In genomic region chr9:77649109-77649812, GRCh38 we compare ENCODE assay signal across 9 cellular contexts. TPM values are rescaled to one million over a fixed set of nuclear protein-coding genes. Genes with fewer than 3 reads are reported as not detected.
DNase-seq lines count a peak whose midpoint lies in the region; ATAC-seq and TF ChIP-seq lines count a peak whose summit lies in the region.
"Had no signal": no experiment of that assay in that cellular context is flagged by ENCODE, and none has a peak within 500 bp of the region (broad histone marks: within the 10 kb centered on the region; RNA-seq: fewer than 3 reads in every experiment).

No MANE protein-coding gene starts in this region.

- no peaks in the 10 kb centered on the region; the same call in 1 of the 2 replicates for H3K4me1 ChIP-seq in ES-I3 (ENCODE audit: insufficient read depth, low read length)
- no peaks in the 10 kb centered on the region for H3K4me1 ChIP-seq in CD4-positive, alpha-beta memory T cell (ENCODE audit: insufficient read depth, low read length)

- H3K27me3 Mint-ChIP-seq in endothelial cell (ENCODE audit: unreplicated experiment), result peaks cover 5% of the 10 kb centered on the region
- H3K27me3 Mint-ChIP-seq in natural killer cell treated with Interleukin-12 subunit alpha and Interleukin-12 subunit beta and Interleukin-15 and Interleukin-18, amount 100 ng/mL, for 72 hours, result peaks cover 29 to 37% of the 10 kb centered on the region in 2 donors
- peaks cover 27 to 37% of the 10 kb centered on the region in 2 donors for H3K27me3 Mint-ChIP-seq in CD4-positive, alpha-beta memory T cell

- peak overlapping the region; percentile 89 for H3K4me3 Mint-ChIP-seq in endothelial cell (ENCODE audit: unreplicated experiment)
- H3K4me3 Mint-ChIP-seq in natural killer cell treated with Interleukin-12 subunit alpha and Interleukin-12 subunit beta and Interleukin-15 and Interleukin-18, amount 100 ng/mL, for 72 hours, result peak overlapping the region; percentile 20
- H3K4me3 Mint-ChIP-seq in CD4-positive, alpha-beta memory T cell, result peak overlapping the region in 4 of 8 donors; percentile 12 to 57 (median 34)

- H3K27ac ChIP-seq in CD4-positive, alpha-beta memory T cell (ENCODE audit: low read depth, low read length), result no peak overlapping the region

- peak overlapping the region; percentile 74 for H3K9ac ChIP-seq in ES-I3 (ENCODE audit: low read depth, low read length)

- intact Hi-C loops in CD4-positive, alpha-beta memory T cell (cut with micrococcal nuclease), result no loop called here

- TF ChIP-seq CTCF in endothelial cell (IDR thresholded peaks at IDR 0.05; ENCODE audit: unreplicated experiment), result peak; percentile 58

- H3K36me3 ChIP-seq in ES-I3 (ENCODE audit: insufficient read depth, low read length), result no peaks in the 10 kb centered on the region
- H3K36me3 ChIP-seq in CD4-positive, alpha-beta memory T cell (ENCODE audit: insufficient read depth, low read length), result no peaks in the 10 kb centered on the region

- H3K4me1 Mint-ChIP-seq in endothelial cell (ENCODE audit: unreplicated experiment), result peaks cover 21% of the 10 kb centered on the region
- H3K4me1 Mint-ChIP-seq in natural killer cell treated with Interleukin-12 subunit alpha and Interleukin-12 subunit beta and Interleukin-15 and Interleukin-18, amount 100 ng/mL, for 72 hours (ENCODE audit: low read depth in 2 of 2), result peaks cover 0 to 6% of the 10 kb centered on the region in 2 donors
- peaks cover 2 to 21% (median 14%) of the 10 kb centered on the region in 4 donors for H3K4me1 Mint-ChIP-seq in CD4-positive, alpha-beta memory T cell

- H3K9me3 ChIP-seq in ES-I3 (ENCODE audit: control insufficient read depth, insufficient read depth, low read length), result no peaks in the 10 kb centered on the region
- no peaks in the 10 kb centered on the region for H3K9me3 ChIP-seq in CD4-positive, alpha-beta memory T cell (ENCODE audit: control insufficient read depth in 1 of 2, low read length in 2 of 2)

- no peaks in the 10 kb centered on the region for H3K9me3 Mint-ChIP-seq in endothelial cell (ENCODE audit: unreplicated experiment)
- H3K9me3 Mint-ChIP-seq in natural killer cell treated with Interleukin-12 subunit alpha and Interleukin-12 subunit beta and Interleukin-15 and Interleukin-18, amount 100 ng/mL, for 72 hours, result no peaks in the 10 kb centered on the region
- H3K9me3 Mint-ChIP-seq in CD4-positive, alpha-beta memory T cell, result peaks cover 0 to 2% (median 0%) of the 10 kb centered on the region in 8 donors
- H3K9me3 Mint-ChIP-seq: IgD-negative memory B cell had no signal

- peak; percentile 3 for DNase-seq in NCI-H460 (ENCODE audit: extremely low read depth, low read depth)
- no peak for DNase-seq in endothelial cell (ENCODE audit: low spot score)
- DNase-seq in natural killer cell treated with Interleukin-12 subunit alpha and Interleukin-12 subunit beta and Interleukin-15 and Interleukin-18, amount 100 ng/mL, for 72 hours (ENCODE audit: low spot score), result no peak
- DNase-seq in CD4-positive, alpha-beta memory T cell, result no peak
- no peak for DNase-seq in NCI-H2107 treated with DMSO at 0.1 percent for 48 hours (lab: John Stamatoyannopoulos, UW; ENCODE audit: unreplicated experiment)

- no peak overlapping the region for H3K4me3 ChIP-seq in CD4-positive, alpha-beta memory T cell (ENCODE audit: low read length in 2 of 2)

- peak in 1 of 2 donors; percentile 55 for ATAC-seq in natural killer cell treated with Interleukin-12 subunit alpha and Interleukin-12 subunit beta and Interleukin-15 and Interleukin-18, amount 100 ng/mL, for 72 hours
- ATAC-seq in HG03025 (IDR thresholded peaks at IDR 0.05; ENCODE audit: low FRiP score, unreplicated experiment) (no peak), HG02571 (IDR thresholded peaks at IDR 0.05; ENCODE audit: unreplicated experiment) (no peak)

- POLR2A ChIA-PET in CD4-positive, alpha-beta memory T cell (lab: Charles Lee; ENCODE audit: partially characterized antibody), result no interaction called here

- peaks cover 6% of the 10 kb centered on the region for H3K36me3 Mint-ChIP-seq in endothelial cell (ENCODE audit: low read depth, unreplicated experiment)
- no peaks in the 10 kb centered on the region for H3K36me3 Mint-ChIP-seq in natural killer cell treated with Interleukin-12 subunit alpha and Interleukin-12 subunit beta and Interleukin-15 and Interleukin-18, amount 100 ng/mL, for 72 hours
- no peaks in the 10 kb centered on the region for H3K36me3 Mint-ChIP-seq in CD4-positive, alpha-beta memory T cell
- H3K36me3 Mint-ChIP-seq: IgD-negative memory B cell had no signal

- CTCF ChIA-PET in CD4-positive, alpha-beta memory T cell (lab: Charles Lee; ENCODE audit: partially characterized antibody), result no interaction called here

- H3K27me3 ChIP-seq in CD4-positive, alpha-beta memory T cell (ENCODE audit: insufficient read depth, low read length), result peaks cover 11% of the 10 kb centered on the region

- no peak overlapping the region for H3K27ac Mint-ChIP-seq in endothelial cell (ENCODE audit: unreplicated experiment)
- no peak overlapping the region for H3K27ac Mint-ChIP-seq in natural killer cell treated with Interleukin-12 subunit alpha and Interleukin-12 subunit beta and Interleukin-15 and Interleukin-18, amount 100 ng/mL, for 72 hours
- no peak overlapping the region for H3K27ac Mint-ChIP-seq in CD4-positive, alpha-beta memory T cell
- H3K27ac Mint-ChIP-seq: IgD-negative memory B cell had no signal

RNA-seq across cellular contexts. Expression of gene GNA14, which starts 1.1 kb away (rescaled TPM):
- total RNA-seq in NCI-H460 (2014; rRNA removed; shearing (Covaris generic)), result not detected in 2 replicates
- polyA plus RNA-seq in NCI-H460 (2014; cell fraction: nucleus; rRNA removed), result not detected in 2 replicates
- 10.6 TPM for total RNA-seq in endothelial cell (ENCODE audit: unreplicated experiment)
- under 1 TPM in 1 of 2 donors, not detected in 1; 0.45 TPM for total RNA-seq in natural killer cell treated with Interleukin-12 subunit alpha and Interleukin-12 subunit beta and Interleukin-15 and Interleukin-18, amount 100 ng/mL, for 72 hours
- not detected for total RNA-seq in CD4-positive, alpha-beta memory T cell
- not detected for polyA plus RNA-seq in CD4-positive, alpha-beta memory T cell
- polyA plus RNA-seq: IgD-negative memory B cell had no signal
